9 cellular contexts compared by ENCODE assay signal in genomic region chr15:45703670-45704328, GRCh38.
DNase-seq lines count a peak whose midpoint lies in the region; TF ChIP-seq lines count a peak whose summit lies in the region.
"Had no signal": no experiment of that assay in that cellular context is flagged by ENCODE, and none has a peak within 500 bp of the region (broad histone marks: within the 10 kb centered on the region; RNA-seq: fewer than 3 reads in every experiment).

No MANE protein-coding gene starts in this region.

- H3K27me3 ChIP-seq in iPS-18a (ENCODE audit: control insufficient read depth, insufficient read depth, low read length) (peaks cover 6% of the 10 kb centered on the region), spleen (replicated peaks in 1 of 7) (peaks cover 0 to 18% (median 7%) of the 10 kb centered on the region in 7 donors)

- peak overlapping the region; percentile 83 for H3K4me3 ChIP-seq in iPS-18a (ENCODE audit: low read length)
- peak overlapping the region in 7 of 8 donors; percentile 22 to 75 (median 52) for H3K4me3 ChIP-seq in spleen

- peaks cover 12% of the 10 kb centered on the region for H3K4me1 Mint-ChIP-seq in activated naive CD8-positive, alpha-beta T cell treated with anti-CD3 and anti-CD28 coated beads for 36 hours

- H3K9me3 ChIP-seq in iPS-18a (ENCODE audit: control insufficient read depth, low read depth, low read length) (no peaks in the 10 kb centered on the region), spleen (no peaks in the 10 kb centered on the region)

- peak; percentile 7 for DNase-seq in NCI-H146 (lab: John Stamatoyannopoulos, UW)
- no peak for DNase-seq in NCI-H146 treated with DMSO at 0.1 percent for 48 hours (lab: John Stamatoyannopoulos, UW; ENCODE audit: unreplicated experiment)
- no peak for DNase-seq in activated naive CD8-positive, alpha-beta T cell treated with anti-CD3 and anti-CD28 coated beads for 36 hours
- DNase-seq in spleen: no peak
- DNase-seq in middle frontal gyrus (ENCODE audit: extremely low spot score, low spot score): no peak
- no peak for DNase-seq in amygdala (lab: John Stamatoyannopoulos, UW)
- DNase-seq in kidney glomerular epithelial cell (lab: John Stamatoyannopoulos, UW): no peak
- DNase-seq: activated CD8-positive, alpha-beta memory T cell treated with anti-CD3 and anti-CD28 coated beads for 24 hours had no signal

- H3K36me3 ChIP-seq in iPS-18a (ENCODE audit: control insufficient read depth, low read depth, low read length): no peaks in the 10 kb centered on the region
- no peaks in the 10 kb centered on the region for H3K36me3 ChIP-seq in spleen

- H3K9ac ChIP-seq in iPS-18a (ENCODE audit: low read length): peak overlapping the region; percentile 52

- TF ChIP-seq POLR2A in spleen (IDR thresholded peaks at IDR 0.05): no peak

- H3K9me3 Mint-ChIP-seq in activated naive CD8-positive, alpha-beta T cell treated with anti-CD3 and anti-CD28 coated beads for 36 hours: no peaks in the 10 kb centered on the region

- intact Hi-C loops in spleen (cut with DNase I; ENCODE audit: low total_unique reads): no loop called here

- H3K36me3 Mint-ChIP-seq in activated naive CD8-positive, alpha-beta T cell treated with anti-CD3 and anti-CD28 coated beads for 36 hours: no peaks in the 10 kb centered on the region

- 40 to 53% (median 42%) methylated on average over 12 to 13 of the region's 13 CpGs for WGBS in spleen, 5 donors

- H3K4me1 ChIP-seq in iPS-18a (ENCODE audit: control insufficient read depth, low read depth, low read length) (peaks cover 7% of the 10 kb centered on the region), spleen (peaks cover 0 to 24% (median 12%) of the 10 kb centered on the region in 6 donors)

- H3K27me3 Mint-ChIP-seq in activated naive CD8-positive, alpha-beta T cell treated with anti-CD3 and anti-CD28 coated beads for 36 hours: peaks cover 8% of the 10 kb centered on the region

- H3K4me3 Mint-ChIP-seq in activated naive CD8-positive, alpha-beta T cell treated with anti-CD3 and anti-CD28 coated beads for 36 hours: peak overlapping the region; percentile 74

- peak in 1 of 11 experiments; percentile 6 for TF ChIP-seq CTCF in spleen (IDR thresholded peaks at IDR 0.05 in 8 of 11, conservative IDR thresholded peaks at IDR 0.05 in 3 of 11)

- H3K27ac Mint-ChIP-seq in activated naive CD8-positive, alpha-beta T cell treated with anti-CD3 and anti-CD28 coated beads for 36 hours: no peak overlapping the region

- no peak overlapping the region for H3K27ac ChIP-seq in iPS-18a (ENCODE audit: low read length)
- no peak overlapping the region for H3K27ac ChIP-seq in spleen
